Comparison of ENCODE assay signal across 9 cellular contexts in the genomic region with DNA sequence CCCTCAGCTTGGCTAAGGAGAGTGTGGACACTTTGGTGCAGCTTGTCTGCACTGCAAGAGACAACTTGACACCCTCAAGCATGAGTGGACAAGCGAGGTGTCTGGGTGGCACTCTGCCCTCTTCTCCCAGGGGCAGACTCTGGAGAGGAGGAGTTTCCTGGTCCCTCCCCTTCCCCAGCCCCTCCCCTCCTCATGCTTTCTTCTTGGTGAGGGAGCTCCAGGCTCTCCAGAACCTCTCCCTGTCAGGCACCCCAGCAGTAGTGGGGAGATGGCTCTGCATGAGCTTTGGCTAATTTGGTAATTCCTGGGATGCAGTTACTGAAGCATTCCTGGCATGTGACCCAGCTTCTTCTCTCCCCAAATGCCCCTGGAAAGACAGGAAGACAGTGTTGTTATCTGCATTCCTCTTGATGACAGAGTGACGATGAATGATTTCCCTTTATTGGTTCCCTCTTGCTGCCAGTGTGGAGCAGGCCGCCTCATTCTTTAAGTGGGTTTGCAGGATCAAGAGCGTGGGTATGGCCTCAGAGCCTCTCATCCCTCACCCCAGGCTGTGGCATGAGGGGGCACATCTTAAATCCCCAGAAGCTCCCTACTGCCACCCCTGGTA.
DNase-seq lines count a peak whose midpoint lies in the region; ATAC-seq and TF ChIP-seq lines count a peak whose summit lies in the region.
"Had no signal": no experiment of that assay in that cellular context is flagged by ENCODE, and none has a peak within 500 bp of the region (broad histone marks: within the 10 kb centered on the region; RNA-seq: fewer than 3 reads in every experiment).

No MANE protein-coding gene starts in this region.

- H3K27me3 ChIP-seq in breast epithelium (no peaks in the 10 kb centered on the region), tibial artery (no peaks in the 10 kb centered on the region)

- no peak overlapping the region for H3K4me3 ChIP-seq in breast epithelium
- H3K4me3 ChIP-seq in tibial artery = no peak overlapping the region

- no peak for TF ChIP-seq CTCF in breast epithelium (IDR thresholded peaks at IDR 0.05)
- no peak for TF ChIP-seq CTCF in tibial artery (IDR thresholded peaks at IDR 0.05)
- no peak for TF ChIP-seq CTCF in GM13976 (IDR thresholded peaks at IDR 0.05; ENCODE audit: borderline replicate concordance, control extremely low read depth, extremely low read depth, insufficient read depth, missing control alignments)

- H3K9me3 ChIP-seq in breast epithelium (no peaks in the 10 kb centered on the region), tibial artery (no peaks in the 10 kb centered on the region)

- H3K27ac ChIP-seq in breast epithelium (peak overlapping the region; percentile 13 to 21), tibial artery (peak overlapping the region; percentile 94 to 95)

- peaks cover 22 to 23% of the 10 kb centered on the region in 2 donors for H3K4me1 ChIP-seq in breast epithelium
- H3K4me1 ChIP-seq in tibial artery = peaks cover 18 to 89% (median 77%) of the 10 kb centered on the region in 4 donors

- in situ Hi-C loops in GM13976 (cut with MboI; ENCODE audit: low sequenced_read_pairs, unreplicated experiment) = no loop called here

- H3K36me3 ChIP-seq in breast epithelium = no peaks in the 10 kb centered on the region
- peaks cover 0 to 16% (median 10%) of the 10 kb centered on the region in 3 donors for H3K36me3 ChIP-seq in tibial artery

- peak; percentile 94 for DNase-seq in HS-5 (ENCODE audit: low read depth)
- no peak for DNase-seq in breast epithelium (ENCODE audit: low spot score in 2 of 2)
- peak; percentile 89 for DNase-seq in kidney glomerular epithelial cell (lab: John Stamatoyannopoulos, UW)
- no peak for DNase-seq in tibial artery
- no peak for DNase-seq in H4 (ENCODE audit: low spot score)
- DNase-seq in GM13976 (ENCODE audit: low spot score) = no peak
- DNase-seq in MV-4-11 (lab: John Stamatoyannopoulos, UW) = no peak
- DNase-seq: Kasumi-1 had no signal

- ATAC-seq in GM21526 (IDR thresholded peaks at IDR 0.05; ENCODE audit: low FRiP score, unreplicated experiment) = no peak

- intact Hi-C loops in breast epithelium (cut with DNase I; ENCODE audit: low total_unique reads) (loop anchor here (5.0 kb wide), 1 partner anchor 1459 kb away; no protein-coding TSS in a partner anchor), tibial artery (cut with DNase I; ENCODE audit: low total_unique reads) (no loop called here)

- TF ChIP-seq POLR2A in breast epithelium (IDR thresholded peaks at IDR 0.05) = no peak

Comparison
In these comparisons a context has a peak if more than half of its experiments do, and no peak if none do; other contexts are left out.
1. DNase-seq: peak in HS-5 (single experiment) and kidney glomerular epithelial cell (single experiment); none in breast epithelium (0 of 2), tibial artery (0 of 2), H4 (single experiment), GM13976 (single experiment) and MV-4-11 (single experiment).